In genomic region chr6:142356271-142356938, GRCh38 we compare ENCODE assay signal across 16 cellular contexts. TPM values are rescaled to one million over a fixed set of nuclear protein-coding genes. Genes with fewer than 3 reads are reported as not detected.
A peak's percentile ranks its signal among the peaks of the same experiment; 100 is the strongest.
DNase-seq lines count a peak whose midpoint lies in the region; ATAC-seq and TF ChIP-seq lines count a peak whose summit lies in the region.
"Had no signal": no experiment of that assay in that cellular context is flagged by ENCODE, and none has a peak within 500 bp of the region (broad histone marks: within the 10 kb centered on the region; RNA-seq: fewer than 3 reads in every experiment).

No MANE protein-coding gene starts in this region.

- H3K9me3 ChIP-seq in CD4-positive, alpha-beta T cell (ENCODE audit: control insufficient read depth, low read length) = no peaks in the 10 kb centered on the region
- peaks cover 0 to 4% of the 10 kb centered on the region in 2 donors for H3K9me3 ChIP-seq in transverse colon
- H3K9me3 ChIP-seq: pancreas had no signal

- no peak for TF ChIP-seq CTCF in CD4-positive, alpha-beta T cell (IDR thresholded peaks at IDR 0.05)
- TF ChIP-seq CTCF in cardiac fibroblast (IDR thresholded peaks at IDR 0.05; ENCODE audit: low read depth, low read length) = no peak
- no peak for TF ChIP-seq CTCF in transverse colon (IDR thresholded peaks at IDR 0.05)

- no peaks in the 10 kb centered on the region for H3K36me3 ChIP-seq in transverse colon
- H3K36me3 ChIP-seq: pancreas had no signal

- H3K27ac ChIP-seq in CD4-positive, alpha-beta T cell (ENCODE audit: low read depth, low read length) = no peak overlapping the region
- no peak overlapping the region for H3K27ac ChIP-seq in transverse colon
- H3K27ac ChIP-seq: C4-2B, pancreas had no signal

- DNase-seq in CD4-positive, alpha-beta T cell = no peak
- DNase-seq in M059J (ENCODE audit: low read depth) (peak; percentile 39), cardiac fibroblast (ENCODE audit: low read depth in 2 of 2) (peak; percentile 59 to 84), sciatic nerve (ENCODE audit: low spot score) (no peak), transverse colon (no peak)
- DNase-seq in activated T-helper 2 cell treated with anti-CD3 and anti-CD28 coated beads, Interferon-gamma antibody, Interleukin-2, Interleukin-4, amounts not matched to agents 10 μg/mL and 5 μg/mL and 100 μg/mL, durations not matched to agents 14 hours and 24 hours and 36 hours (ENCODE audit: low spot score) = no peak
- DNase-seq: activated CD4-positive, CD25-positive, alpha-beta regulatory T cell; activated CD8-positive, alpha-beta memory T cell treated with anti-CD3 and anti-CD28 coated beads, Interleukin-2, amount 50 U/mL, for 48 hours; NCI-H1092; NCI-H2227 treated with DMSO at 0.1 percent for 48 hours; pancreas; stimulated activated CD4-positive, alpha-beta T cell treated with anti-CD3 and anti-CD28 coated beads, Interleukin-15, amount 100 ng/mL, for 24 hours; trophoblast cell had no signal

- no peak overlapping the region for H3K27ac Mint-ChIP-seq in CD4-positive, alpha-beta T cell
- H3K27ac Mint-ChIP-seq in activated T-helper 2 cell treated with anti-CD3 and anti-CD28 coated beads, Interferon-gamma antibody, Interleukin-2, Interleukin-4, amounts not matched to agents 10 μg/mL and 5 μg/mL and 100 μg/mL, durations not matched to agents 14 hours and 24 hours and 36 hours = no peak overlapping the region

- intact Hi-C loops in CD4-positive, alpha-beta T cell (cut with DNase I, micrococcal nuclease) = no loop called here
- intact Hi-C loops in sciatic nerve (cut with DNase I) = no loop called here
- intact Hi-C loops in transverse colon (cut with DNase I; ENCODE audit: low total_unique reads) = no loop called here
- intact Hi-C loops in activated T-helper 2 cell treated with anti-CD3 and anti-CD28 coated beads, Interferon-gamma antibody, Interleukin-2, Interleukin-4, amounts not matched to agents 10 μg/mL and 5 μg/mL and 100 μg/mL, durations not matched to agents 14 hours and 24 hours and 36 hours (cut with micrococcal nuclease) = no loop called here

- no peaks in the 10 kb centered on the region for H3K9me3 Mint-ChIP-seq in CD4-positive, alpha-beta T cell
- no peaks in the 10 kb centered on the region for H3K9me3 Mint-ChIP-seq in activated T-helper 2 cell treated with anti-CD3 and anti-CD28 coated beads, Interferon-gamma antibody, Interleukin-2, Interleukin-4, amounts not matched to agents 10 μg/mL and 5 μg/mL and 100 μg/mL, durations not matched to agents 14 hours and 24 hours and 36 hours

- no peaks in the 10 kb centered on the region for H3K27me3 ChIP-seq in CD4-positive, alpha-beta T cell (ENCODE audit: control insufficient read depth, insufficient read depth, low read length)
- H3K27me3 ChIP-seq in transverse colon = no peaks in the 10 kb centered on the region
- H3K27me3 ChIP-seq: pancreas had no signal

- CTCF ChIA-PET in CD4-positive, alpha-beta T cell (lab: Charles Lee) = interaction anchor here (1.1 to 1.9 kb wide), 4 partner anchors 12 to 119 kb away, joined by 3 to 5 read pairs (median 4); no protein-coding TSS in a partner anchor

- H3K4me1 Mint-ChIP-seq in CD4-positive, alpha-beta T cell (ENCODE audit: low read depth) = peaks cover 15% of the 10 kb centered on the region
- H3K4me1 Mint-ChIP-seq in activated T-helper 2 cell treated with anti-CD3 and anti-CD28 coated beads, Interferon-gamma antibody, Interleukin-2, Interleukin-4, amounts not matched to agents 10 μg/mL and 5 μg/mL and 100 μg/mL, durations not matched to agents 14 hours and 24 hours and 36 hours (ENCODE audit: low read depth) = no peaks in the 10 kb centered on the region

- in situ Hi-C loops in transverse colon (cut with MboI; ENCODE audit: low pct_ligation_motif_present in 1 of 4, low pct_unique_long_range_greater_than_20kb in 1 of 4, low sequenced_read_pairs in 3 of 4) = no loop called here

- 59 to 63% methylated on average over 3 to 4 of the region's 4 CpGs for WGBS in transverse colon (ENCODE audit: low coverage in 1 of 2), 2 donors

- H3K27me3 Mint-ChIP-seq in CD4-positive, alpha-beta T cell = no peaks in the 10 kb centered on the region
- peaks cover 5% of the 10 kb centered on the region for H3K27me3 Mint-ChIP-seq in activated T-helper 2 cell treated with anti-CD3 and anti-CD28 coated beads, Interferon-gamma antibody, Interleukin-2, Interleukin-4, amounts not matched to agents 10 μg/mL and 5 μg/mL and 100 μg/mL, durations not matched to agents 14 hours and 24 hours and 36 hours (ENCODE audit: low read depth)

- no peak for TF ChIP-seq EP300 in transverse colon (IDR thresholded peaks at IDR 0.05; ENCODE audit: low read depth)

- POLR2A ChIA-PET in CD4-positive, alpha-beta T cell (lab: Charles Lee) = interaction anchor here (0.6 to 1.5 kb wide), 3 partner anchors 19 to 323 kb away, joined by 3 read pairs; no protein-coding TSS in a partner anchor

- H3K4me3 Mint-ChIP-seq in CD4-positive, alpha-beta T cell = no peak overlapping the region
- H3K4me3 Mint-ChIP-seq in activated T-helper 2 cell treated with anti-CD3 and anti-CD28 coated beads, Interferon-gamma antibody, Interleukin-2, Interleukin-4, amounts not matched to agents 10 μg/mL and 5 μg/mL and 100 μg/mL, durations not matched to agents 14 hours and 24 hours and 36 hours (ENCODE audit: low read depth) = no peak overlapping the region

- no peak overlapping the region for H3K4me3 ChIP-seq in cardiac fibroblast (replicated peaks in 1 of 2; ENCODE audit: low read depth in 2 of 2, low read length in 2 of 2)
- no peak overlapping the region for H3K4me3 ChIP-seq in transverse colon
- H3K4me3 ChIP-seq: pancreas had no signal

- no peak for TF ChIP-seq POLR2A in transverse colon (IDR thresholded peaks at IDR 0.05)

- H3K4me1 ChIP-seq in transverse colon = no peaks in the 10 kb centered on the region
- H3K4me1 ChIP-seq: pancreas had no signal

- H3K36me3 Mint-ChIP-seq in CD4-positive, alpha-beta T cell (ENCODE audit: low read depth) = no peaks in the 10 kb centered on the region
- no peaks in the 10 kb centered on the region for H3K36me3 Mint-ChIP-seq in activated T-helper 2 cell treated with anti-CD3 and anti-CD28 coated beads, Interferon-gamma antibody, Interleukin-2, Interleukin-4, amounts not matched to agents 10 μg/mL and 5 μg/mL and 100 μg/mL, durations not matched to agents 14 hours and 24 hours and 36 hours (ENCODE audit: low read depth)

- peak; percentile 14 for ATAC-seq in CD4-positive, alpha-beta T cell (ENCODE audit: poor library complexity)
- ATAC-seq in sciatic nerve (peak; percentile 75), HG02798 (IDR thresholded peaks at IDR 0.05; ENCODE audit: poor library complexity, unreplicated experiment) (no peak), GM21367 (IDR thresholded peaks at IDR 0.05; ENCODE audit: unreplicated experiment) (no peak)
- ATAC-seq: pancreas had no signal

RNA-seq across cellular contexts. Expression of gene ADGRG6, which starts 54.6 kb away (rescaled TPM):
- total RNA-seq in CD4-positive, alpha-beta T cell = under 1 TPM; 0.31 to 0.63 TPM
- total RNA-seq in M059J (2014; rRNA removed; shearing (Covaris generic)) = 8.1 and 8.8 TPM in 2 replicates
- total RNA-seq in sciatic nerve (57.4 TPM), transverse colon (10 to 100 TPM; 15.7 to 75.2 (median 19.2) TPM)
- total RNA-seq in activated T-helper 2 cell treated with anti-CD3 and anti-CD28 coated beads, Interferon-gamma antibody, Interleukin-2, Interleukin-4, amounts not matched to agents 10 μg/mL and 5 μg/mL and 100 μg/mL, durations not matched to agents 14 hours and 24 hours and 36 hours = 0.07 TPM in 1 of 2 replicates, not detected in the other

Comparison
In these comparisons a context has a peak if more than half of its experiments do, and no peak if none do; other contexts are left out.
1. ATAC-seq: peak in CD4-positive, alpha-beta T cell (single experiment) and sciatic nerve (single experiment); none in HG02798 (single experiment) and GM21367 (single experiment).
2. DNase-seq: peak in M059J (single experiment) and cardiac fibroblast (2 of 2); none in CD4-positive, alpha-beta T cell (0 of 10), sciatic nerve (single experiment), transverse colon (single experiment) and activated T-helper 2 cell treated with anti-CD3 and anti-CD28 coated beads, Interferon-gamma antibody, Interleukin-2, Interleukin-4, amounts not matched to agents 10 μg/mL and 5 μg/mL and 100 μg/mL, durations not matched to agents 14 hours and 24 hours and 36 hours (single experiment).